In genomic region chr14:90828642-90829487, GRCh38 we compare ENCODE assay signal across 8 cellular contexts. TPM values are rescaled to one million over a fixed set of nuclear protein-coding genes. Genes with fewer than 3 reads are reported as not detected.
DNase-seq lines count a peak whose midpoint lies in the region; ATAC-seq, FAIRE-seq and TF ChIP-seq lines count a peak whose summit lies in the region.

No MANE protein-coding gene starts in this region.

- peak overlapping the region; percentile 80 to 82 for H3K9ac ChIP-seq in K562 (ENCODE audit: insufficient read depth in 1 of 2, low read depth in 2 of 2, low read length in 2 of 2)
- peak overlapping the region; percentile 83 for H3K9ac ChIP-seq in mesenchymal stem cell (ENCODE audit: low read length)

- intact Hi-C loops in K562 (cut with micrococcal nuclease): no loop called here
- intact Hi-C loops in upper lobe of right lung (cut with DNase I): no loop called here

- H2BK12ac ChIP-seq in mesenchymal stem cell (ENCODE audit: low read length in 2 of 2): peak overlapping the region in 1 of 2 experiments; percentile 41

- H2AFZ ChIP-seq in K562 (ENCODE audit: low read depth, low read length): peak overlapping the region; percentile 95
- H2AFZ ChIP-seq in mesenchymal stem cell (ENCODE audit: low read depth, low read length): no peak overlapping the region

- H3K4me2 ChIP-seq in K562 (ENCODE audit: insufficient read depth, low read length) (peak overlapping the region; percentile 68), mesenchymal stem cell (ENCODE audit: low read length, poor library complexity, severe bottlenecking) (no peak overlapping the region)

- TF ChIP-seq RAD21 in K562 (CRISPR knock-in tag; conservative IDR thresholded peaks at IDR 0.05 in 1 of 2, IDR thresholded peaks at IDR 0.05 in 1 of 2): no peak

- no peaks in the 10 kb centered on the region for H3K9me1 ChIP-seq in K562 (ENCODE audit: control insufficient read depth, insufficient read depth, low read length)

- H3K9me3 ChIP-seq in MG63 (no peaks in the 10 kb centered on the region), K562 (replicated peaks; ENCODE audit: control insufficient read depth, insufficient read depth, low read depth, low read length) (0 out of 2 replicates have a peak, but pooled peaks cover 3% of the 10 kb centered on the region), mesenchymal stem cell (ENCODE audit: control insufficient read depth, low read length) (peaks cover 5% of the 10 kb centered on the region), upper lobe of right lung (no peaks in the 10 kb centered on the region)

- H3K4me3 ChIP-seq in MG63 (peak overlapping the region; percentile 21; the same call in 1 of the 2 replicates), K562 (no peak overlapping the region; the same call in 1 of the 2 replicates), mesenchymal stem cell (ENCODE audit: insufficient read depth in 1 of 2, low read depth in 1 of 2, low read length in 2 of 2) (peak overlapping the region in 1 of 2 experiments; percentile 67), upper lobe of right lung (peak overlapping the region; percentile 52)

- H3K4me1 ChIP-seq in K562 (replicated peaks in 1 of 2; ENCODE audit: control insufficient read depth in 2 of 2, insufficient read depth in 2 of 2, low read length in 2 of 2) (peaks cover 12 to 18% of the 10 kb centered on the region in 2 experiments), mesenchymal stem cell (ENCODE audit: control insufficient read depth, insufficient read depth, low read depth, low read length) (peaks cover 7% of the 10 kb centered on the region), upper lobe of right lung (peaks cover 13% of the 10 kb centered on the region)

- H4K91ac ChIP-seq in mesenchymal stem cell (ENCODE audit: low read length): no peak overlapping the region

- TF ChIP-seq POLR2A in K562 (conservative IDR thresholded peaks at IDR 0.05): no peak

- no peak overlapping the region for H3K14ac ChIP-seq in mesenchymal stem cell (ENCODE audit: low read length in 2 of 2)

- H3K36me3 ChIP-seq in MG63: no peaks in the 10 kb centered on the region
- no peaks in the 10 kb centered on the region for H3K36me3 ChIP-seq in K562 (ENCODE audit: control insufficient read depth, insufficient read depth, low read length)
- H3K36me3 ChIP-seq in mesenchymal stem cell (ENCODE audit: control insufficient read depth in 1 of 2, insufficient read depth in 2 of 2, low read depth in 1 of 2, low read length in 2 of 2): no peaks in the 10 kb centered on the region
- H3K36me3 ChIP-seq in upper lobe of right lung: no peaks in the 10 kb centered on the region

- H2BK5ac ChIP-seq in mesenchymal stem cell (ENCODE audit: low read depth, low read length, poor library complexity, severe bottlenecking): no peak overlapping the region

- H3K79me1 ChIP-seq in mesenchymal stem cell (replicated peaks; ENCODE audit: low read length, poor library complexity, severe bottlenecking): no peaks in the 10 kb centered on the region

- H3K18ac ChIP-seq in mesenchymal stem cell (ENCODE audit: low read depth in 1 of 2, low read length in 2 of 2): peak overlapping the region in 1 of 2 experiments; percentile 14

- no peak overlapping the region for H2AK5ac ChIP-seq in mesenchymal stem cell (ENCODE audit: low read length, severe bottlenecking)

- peak overlapping the region; percentile 90 for H2BK15ac ChIP-seq in mesenchymal stem cell (ENCODE audit: low read depth, poor library complexity, severe bottlenecking)

- no peak for TF ChIP-seq EP300 in K562 (IDR thresholded peaks at IDR 0.05; ENCODE audit: low read length)

- peak; percentile 34 for DNase-seq in NK-92 treated with Interleukin-12 subunit alpha and Interleukin-12 subunit beta, amount 100 ng/mL, for 24 hours (lab: John Stamatoyannopoulos, UW)
- DNase-seq in NK-92 (lab: John Stamatoyannopoulos, UW; ENCODE audit: unreplicated experiment) (no peak), MG63 (no peak), K562 (ENCODE audit: extremely low read depth in 1 of 4, low spot score in 3 of 4) (no peak), mesenchymal stem cell (peak; percentile 57), upper lobe of right lung (peak; percentile 31), kidney glomerular epithelial cell (lab: John Stamatoyannopoulos, UW) (no peak), ACHN (no peak)

- H3K27ac ChIP-seq in K562 (ENCODE audit: extremely low read depth, low read depth, low read length) (peak overlapping the region; percentile 76), mesenchymal stem cell (ENCODE audit: low read length, poor library complexity, severe bottlenecking) (no peak overlapping the region), upper lobe of right lung (peak overlapping the region; percentile 82)

- H4K8ac ChIP-seq in mesenchymal stem cell (ENCODE audit: low read length): peak overlapping the region; percentile 91

- 59% methylated on average over 15 of the region's 17 CpGs for WGBS in K562 (ENCODE audit: insufficient coverage, low coverage, missing lambda C conversion rate)
- WGBS in mesenchymal stem cell: 89% methylated on average over 17 of the region's 17 CpGs

- peak; percentile 42 for FAIRE-seq in K562 (lab: Jason Lieb, UNC)

- H2BK120ac ChIP-seq in mesenchymal stem cell (ENCODE audit: low read depth, low read length): no peak overlapping the region

- H3K27me3 ChIP-seq in MG63 (no peaks in the 10 kb centered on the region), K562 (ENCODE audit: control insufficient read depth in 2 of 2, insufficient read depth in 2 of 2, low read length in 2 of 2) (no peaks in the 10 kb centered on the region), mesenchymal stem cell (ENCODE audit: control insufficient read depth in 1 of 2, insufficient read depth in 1 of 2, low read length in 2 of 2) (peaks cover 6 to 8% of the 10 kb centered on the region in 2 experiments), upper lobe of right lung (no peaks in the 10 kb centered on the region)

- CTCF ChIA-PET in K562 (lab: Yijun Ruan, JAX; ENCODE audit: low intra/inter-chr PET ratio): no interaction called here

- in situ Hi-C loops in K562 (cut with MboI): no loop called here
- in situ Hi-C loops in ACHN (cut with HindIII; ENCODE audit: low pct_ligation_motif_present, low pct_unique_long_range_greater_than_20kb, low sequenced_read_pairs): no loop called here

- peak overlapping the region in 1 of 2 experiments; percentile 79 for H3K4ac ChIP-seq in mesenchymal stem cell (ENCODE audit: low read depth in 1 of 2, low read length in 2 of 2)

- POLR2A ChIA-PET in K562 (lab: Yijun Ruan, JAX): interaction anchor here (0.8 kb wide), 1 partner anchor 447 kb away, joined by 3 read pairs; no protein-coding TSS in a partner anchor

- H3K23ac ChIP-seq in mesenchymal stem cell (ENCODE audit: low read length in 2 of 2): no peak overlapping the region

- TF ChIP-seq CTCF in K562 (IDR thresholded peaks at IDR 0.05 in 2 of 3, conservative IDR thresholded peaks at IDR 0.05 in 1 of 3; ENCODE audit: insufficient read depth in 2 of 3, low read depth in 1 of 3, low read length in 3 of 3) (no peak), upper lobe of right lung (IDR thresholded peaks at IDR 0.05) (no peak)

- no peaks in the 10 kb centered on the region for H4K20me1 ChIP-seq in K562 (replicated peaks; ENCODE audit: control insufficient read depth, insufficient read depth, low read length)

- TSS peak; percentile 99 for BruUV-seq in K562 (replicated peaks; lab: Mats Ljungman, UMichigan)

- H3K79me2 ChIP-seq in K562 (ENCODE audit: control insufficient read depth, insufficient read depth, low read length): no peaks in the 10 kb centered on the region; the same call in 2 of the 3 replicates

- ATAC-seq in K562: peak; percentile 14
- ATAC-seq in upper lobe of right lung: peak; percentile 50

TF ChIP-seq in K562, 482 proteins besides CTCF, POLR2A, EP300 and RAD21 (continues in another document):
- TF ChIP-seq ZNF140 (CRISPR knock-in tag; IDR thresholded peaks at IDR 0.05): no peak

RNA-seq across cellular contexts. Expression of gene TTC7B, which starts 12.6 kb away (rescaled TPM):
- total RNA-seq in MG63 (2014; rRNA removed; shearing (Covaris generic); ENCODE audit: low replicate concordance): 25.4 and 30.0 TPM in 2 replicates
- 118 and 173 TPM in 2 replicates for total RNA-seq in K562 (2011; cell fraction: chromatin; rRNA removed; ENCODE audit: low replicate concordance)
- 48.5 and 49.9 TPM in 2 replicates for total RNA-seq in K562 (2011; cell fraction: nucleolus; rRNA removed)
- total RNA-seq in K562 (2011; cell fraction: nucleoplasm; rRNA removed): 66.6 and 71.6 TPM in 2 replicates
- total RNA-seq in K562 (2014; rRNA removed) (36.7 and 37.3 TPM in 2 replicates), K562 (2014; rRNA removed; fragmentation: Illumina TruSeq; extraction: Trizol) (25.7 and 27.4 TPM in 2 replicates), K562 (2015; rRNA removed; fragmentation: Illumina TruSeq; extraction: Trizol) (21.9 and 24.0 TPM in 2 replicates), K562 (2021) (77.2 and 77.7 TPM in 2 replicates), upper lobe of right lung (41.5 TPM)
- polyA plus RNA-seq in K562 (2011; rRNA removed) (43.3 and 50.2 TPM in 2 replicates), K562 (2014; fragmentation: Illumina TruSeq; extraction: Trizol) (40.1 and 41.6 TPM in 2 replicates), K562 (2014; fragmentation: Nextera tagmentation; extraction: Ambion mirVana) (1 to 10 TPM; 2.2 to 2.5 TPM), K562 (2014; rRNA removed) (34.3 and 37.1 TPM in 2 replicates)
- 38.9 and 74.2 TPM in 2 replicates for polyA plus RNA-seq in K562 (2011; cell fraction: cytosol; rRNA removed)
- 51.9 and 63.4 TPM in 2 replicates for polyA plus RNA-seq in K562 (2011; cell fraction: nucleus; rRNA removed)
- polyA plus RNA-seq in K562 (2012): 41.2 and 101 TPM in 2 replicates
- polyA minus RNA-seq in K562 (2011; rRNA and poly(A)+ RNA removed): 70.1 and 70.2 TPM in 2 replicates
- 70.3 and 94.5 TPM in 2 replicates for polyA minus RNA-seq in K562 (2011; cell fraction: cytosol; rRNA and poly(A)+ RNA removed)
- 45.9 and 78.4 TPM in 2 replicates for polyA minus RNA-seq in K562 (2011; cell fraction: nucleus; rRNA and poly(A)+ RNA removed)
- 28.7 TPM for polyA plus RNA-seq in mesenchymal stem cell (2013, experiment 1 of 2)
- polyA plus RNA-seq in mesenchymal stem cell (2013, experiment 2 of 2): 28.3 TPM

Comparison
In these comparisons a context has a peak if more than half of its experiments do, and no peak if none do; other contexts are left out.
1. DNase-seq: peak in NK-92 treated with Interleukin-12 subunit alpha and Interleukin-12 subunit beta, amount 100 ng/mL, for 24 hours (single experiment), mesenchymal stem cell (single experiment) and upper lobe of right lung (single experiment); none in NK-92 (single experiment), MG63 (single experiment), K562 (0 of 4), kidney glomerular epithelial cell (single experiment) and ACHN (single experiment).